Comparison of ENCODE assay signal across 18 cellular contexts in the genomic region with DNA sequence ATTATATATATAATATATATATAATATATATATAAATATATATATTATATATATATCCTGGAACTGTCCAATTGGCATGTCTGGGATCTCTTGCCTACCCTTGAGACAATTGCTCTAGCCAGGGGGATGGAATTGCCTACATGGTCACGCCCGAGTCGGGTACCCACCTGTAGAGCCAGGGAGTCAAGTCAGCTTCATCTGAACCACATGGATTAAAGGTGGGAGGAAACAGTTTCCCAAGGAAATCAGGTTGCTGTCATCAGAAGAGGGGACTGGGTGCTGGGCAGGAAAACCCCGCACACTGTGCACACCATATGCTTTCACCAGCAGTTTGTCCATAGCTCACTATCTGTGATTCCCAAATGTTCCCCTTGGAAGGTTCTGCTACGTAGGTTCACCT.
A peak's percentile ranks its signal among the peaks of the same experiment; 100 is the strongest.
DNase-seq lines count a peak whose midpoint lies in the region; ATAC-seq, FAIRE-seq and TF ChIP-seq lines count a peak whose summit lies in the region.
"Had no signal": no experiment of that assay in that cellular context is flagged by ENCODE, and none has a peak within 500 bp of the region (broad histone marks: within the 10 kb centered on the region; RNA-seq: fewer than 3 reads in every experiment).

No MANE protein-coding gene starts in this region.

- no peak overlapping the region for H3K27ac Mint-ChIP-seq in activated CD8-positive, alpha-beta T cell treated with anti-CD3 and anti-CD28 coated beads for 36 hours
- H3K27ac Mint-ChIP-seq in activated CD8-positive, alpha-beta T cell treated with anti-CD3 and anti-CD28 coated beads, Interleukin-2, amount 10 ng/mL, durations not matched to agents 7 days and 5 days = no peak overlapping the region
- no peak overlapping the region for H3K27ac Mint-ChIP-seq in GM23338
- H3K27ac Mint-ChIP-seq: T-helper 1 cell treated with Interleukin-12 subunit alpha and Interleukin-12 subunit beta and Interleukin-4 antibody, amounts not matched to agents 30 μg/mL and 1 μg/mL, for 36 hours had no signal

- CTCF ChIA-PET in activated CD8-positive, alpha-beta T cell treated with anti-CD3 and anti-CD28 coated beads for 36 hours (lab: Charles Lee) = no interaction called here
- CTCF ChIA-PET in activated CD8-positive, alpha-beta T cell treated with anti-CD3 and anti-CD28 coated beads, Interleukin-2, amount 10 ng/mL, durations not matched to agents 7 days and 5 days (lab: Charles Lee) = no interaction called here

- H3K27ac ChIP-seq in GM23338 (ENCODE audit: low read depth) = no peak overlapping the region
- H3K27ac ChIP-seq: PC-9, RWPE1 had no signal

- H3F3A ChIP-seq in GM23338 (replicated peaks; ENCODE audit: low read depth) = no peaks in the 10 kb centered on the region

- H3K9me2 ChIP-seq in GM23338 (ENCODE audit: insufficient read depth) = peaks cover 2% of the 10 kb centered on the region; the same call in 1 of the 2 replicates

- no peak for TF ChIP-seq POLR2A in H54 (IDR thresholded peaks at IDR 0.05; ENCODE audit: low read depth, low read length)

- intact Hi-C loops in activated CD8-positive, alpha-beta T cell treated with anti-CD3 and anti-CD28 coated beads for 36 hours (cut with micrococcal nuclease) = no loop called here

- no peaks in the 10 kb centered on the region for H3K27me3 ChIP-seq in GM23338 (ENCODE audit: insufficient read depth)

- no peaks in the 10 kb centered on the region for H3K4me1 ChIP-seq in GM23338 (ENCODE audit: insufficient read depth)

- peak; percentile 10 for DNase-seq in activated CD8-positive, alpha-beta T cell treated with anti-CD3 and anti-CD28 coated beads for 36 hours
- DNase-seq in activated CD8-positive, alpha-beta T cell treated with anti-CD3 and anti-CD28 coated beads, Interleukin-2, amount 10 ng/mL, durations not matched to agents 7 days and 5 days = no peak
- DNase-seq in GM03348 (ENCODE audit: low spot score) (peak; percentile 5), GM23338 (ENCODE audit: low spot score) (no peak), SK-N-DZ (ENCODE audit: low spot score) (peak; percentile 12), H54 (ENCODE audit: insufficient read length, low spot score) (no peak)
- DNase-seq: ACHN, C1 segment of cervical spinal cord, DMS79, HCEC 1CT, NCI-H187, NCI-H526, PC-9, SIG-M5 had no signal

- no peak overlapping the region for H3K4me3 ChIP-seq in GM23338
- H3K4me3 ChIP-seq: K562, PC-9 had no signal

- H3K36me3 Mint-ChIP-seq in activated CD8-positive, alpha-beta T cell treated with anti-CD3 and anti-CD28 coated beads for 36 hours (ENCODE audit: low read depth) = no peaks in the 10 kb centered on the region
- no peaks in the 10 kb centered on the region for H3K36me3 Mint-ChIP-seq in activated CD8-positive, alpha-beta T cell treated with anti-CD3 and anti-CD28 coated beads, Interleukin-2, amount 10 ng/mL, durations not matched to agents 7 days and 5 days (ENCODE audit: low read depth)
- no peaks in the 10 kb centered on the region for H3K36me3 Mint-ChIP-seq in GM23338 (ENCODE audit: low read depth)

- POLR2A ChIA-PET in activated CD8-positive, alpha-beta T cell treated with anti-CD3 and anti-CD28 coated beads for 36 hours (lab: Charles Lee) = no interaction called here
- POLR2A ChIA-PET in activated CD8-positive, alpha-beta T cell treated with anti-CD3 and anti-CD28 coated beads, Interleukin-2, amount 10 ng/mL, durations not matched to agents 7 days and 5 days (lab: Charles Lee) = no interaction called here

- no peaks in the 10 kb centered on the region for H3K9me3 Mint-ChIP-seq in activated CD8-positive, alpha-beta T cell treated with anti-CD3 and anti-CD28 coated beads for 36 hours
- no peaks in the 10 kb centered on the region for H3K9me3 Mint-ChIP-seq in activated CD8-positive, alpha-beta T cell treated with anti-CD3 and anti-CD28 coated beads, Interleukin-2, amount 10 ng/mL, durations not matched to agents 7 days and 5 days (ENCODE audit: insufficient read depth)
- H3K9me3 Mint-ChIP-seq in GM23338 = no peaks in the 10 kb centered on the region; the same call in 2 of the 3 replicates
- H3K9me3 Mint-ChIP-seq: T-helper 1 cell treated with Interleukin-12 subunit alpha and Interleukin-12 subunit beta and Interleukin-4 antibody, amounts not matched to agents 30 μg/mL and 1 μg/mL, for 36 hours had no signal

- H4K20me1 ChIP-seq in GM23338 (replicated peaks; ENCODE audit: insufficient read depth) = no peaks in the 10 kb centered on the region

- no peaks in the 10 kb centered on the region for H3K36me3 ChIP-seq in GM23338 (ENCODE audit: insufficient read depth)

- no peaks in the 10 kb centered on the region for H3K79me2 ChIP-seq in GM23338 (replicated peaks; ENCODE audit: insufficient read depth)

- H3K4me3 Mint-ChIP-seq in activated CD8-positive, alpha-beta T cell treated with anti-CD3 and anti-CD28 coated beads for 36 hours = no peak overlapping the region
- H3K4me3 Mint-ChIP-seq in activated CD8-positive, alpha-beta T cell treated with anti-CD3 and anti-CD28 coated beads, Interleukin-2, amount 10 ng/mL, durations not matched to agents 7 days and 5 days = no peak overlapping the region
- no peak overlapping the region for H3K4me3 Mint-ChIP-seq in GM23338
- H3K4me3 Mint-ChIP-seq: T-helper 1 cell treated with Interleukin-12 subunit alpha and Interleukin-12 subunit beta and Interleukin-4 antibody, amounts not matched to agents 30 μg/mL and 1 μg/mL, for 36 hours had no signal

- TF ChIP-seq CTCF in activated CD8-positive, alpha-beta T cell treated with anti-CD3 and anti-CD28 coated beads for 36 hours (IDR thresholded peaks at IDR 0.05) = no peak
- TF ChIP-seq CTCF in GM23338 (conservative IDR thresholded peaks at IDR 0.05; ENCODE audit: low read depth in 2 of 2) = no peak

- H3K27me3 Mint-ChIP-seq in activated CD8-positive, alpha-beta T cell treated with anti-CD3 and anti-CD28 coated beads for 36 hours = no peaks in the 10 kb centered on the region
- no peaks in the 10 kb centered on the region for H3K27me3 Mint-ChIP-seq in activated CD8-positive, alpha-beta T cell treated with anti-CD3 and anti-CD28 coated beads, Interleukin-2, amount 10 ng/mL, durations not matched to agents 7 days and 5 days (ENCODE audit: low read depth)
- peaks cover 3% of the 10 kb centered on the region for H3K27me3 Mint-ChIP-seq in GM23338 (ENCODE audit: insufficient read depth, low read depth, poor library complexity)

- peak; percentile 20 for ATAC-seq in activated CD8-positive, alpha-beta T cell treated with anti-CD3 and anti-CD28 coated beads for 36 hours
- no peak for ATAC-seq in activated CD8-positive, alpha-beta T cell treated with anti-CD3 and anti-CD28 coated beads, Interleukin-2, amount 10 ng/mL, durations not matched to agents 7 days and 5 days
- no peak for ATAC-seq in GM23338
- ATAC-seq in GM21515 (IDR thresholded peaks at IDR 0.05; ENCODE audit: unreplicated experiment) = no peak
- ATAC-seq: K562 had no signal

- no peak for FAIRE-seq in H54 (lab: Jason Lieb, UNC)
- FAIRE-seq: K562 had no signal

- H3K4me1 Mint-ChIP-seq in activated CD8-positive, alpha-beta T cell treated with anti-CD3 and anti-CD28 coated beads for 36 hours (ENCODE audit: low read depth) = no peaks in the 10 kb centered on the region
- H3K4me1 Mint-ChIP-seq in activated CD8-positive, alpha-beta T cell treated with anti-CD3 and anti-CD28 coated beads, Interleukin-2, amount 10 ng/mL, durations not matched to agents 7 days and 5 days (ENCODE audit: low read depth) = no peaks in the 10 kb centered on the region
- H3K4me1 Mint-ChIP-seq in GM23338 = no peaks in the 10 kb centered on the region

- H3K4me2 ChIP-seq in GM23338 = no peak overlapping the region
- H3K4me2 ChIP-seq: PC-9 had no signal

- H2AFZ ChIP-seq in GM23338 = 0 out of 2 replicates have a peak overlapping the region, but pooled peaks have one; percentile 47
- H2AFZ ChIP-seq: PC-9 had no signal

TF ChIP-seq in GM23338, 12 proteins besides CTCF, POLR2A, EP300 and RAD21 (continues in another document):
- TF ChIP-seq, protein P1, sequence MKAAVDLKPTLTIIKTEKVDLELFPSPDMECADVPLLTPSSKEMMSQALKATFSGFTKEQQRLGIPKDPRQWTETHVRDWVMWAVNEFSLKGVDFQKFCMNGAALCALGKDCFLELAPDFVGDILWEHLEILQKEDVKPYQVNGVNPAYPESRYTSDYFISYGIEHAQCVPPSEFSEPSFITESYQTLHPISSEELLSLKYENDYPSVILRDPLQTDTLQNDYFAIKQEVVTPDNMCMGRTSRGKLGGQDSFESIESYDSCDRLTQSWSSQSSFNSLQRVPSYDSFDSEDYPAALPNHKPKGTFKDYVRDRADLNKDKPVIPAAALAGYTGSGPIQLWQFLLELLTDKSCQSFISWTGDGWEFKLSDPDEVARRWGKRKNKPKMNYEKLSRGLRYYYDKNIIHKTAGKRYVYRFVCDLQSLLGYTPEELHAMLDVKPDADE (IDR thresholded peaks at IDR 0.05) = no peak
- TF ChIP-seq, protein P2, sequence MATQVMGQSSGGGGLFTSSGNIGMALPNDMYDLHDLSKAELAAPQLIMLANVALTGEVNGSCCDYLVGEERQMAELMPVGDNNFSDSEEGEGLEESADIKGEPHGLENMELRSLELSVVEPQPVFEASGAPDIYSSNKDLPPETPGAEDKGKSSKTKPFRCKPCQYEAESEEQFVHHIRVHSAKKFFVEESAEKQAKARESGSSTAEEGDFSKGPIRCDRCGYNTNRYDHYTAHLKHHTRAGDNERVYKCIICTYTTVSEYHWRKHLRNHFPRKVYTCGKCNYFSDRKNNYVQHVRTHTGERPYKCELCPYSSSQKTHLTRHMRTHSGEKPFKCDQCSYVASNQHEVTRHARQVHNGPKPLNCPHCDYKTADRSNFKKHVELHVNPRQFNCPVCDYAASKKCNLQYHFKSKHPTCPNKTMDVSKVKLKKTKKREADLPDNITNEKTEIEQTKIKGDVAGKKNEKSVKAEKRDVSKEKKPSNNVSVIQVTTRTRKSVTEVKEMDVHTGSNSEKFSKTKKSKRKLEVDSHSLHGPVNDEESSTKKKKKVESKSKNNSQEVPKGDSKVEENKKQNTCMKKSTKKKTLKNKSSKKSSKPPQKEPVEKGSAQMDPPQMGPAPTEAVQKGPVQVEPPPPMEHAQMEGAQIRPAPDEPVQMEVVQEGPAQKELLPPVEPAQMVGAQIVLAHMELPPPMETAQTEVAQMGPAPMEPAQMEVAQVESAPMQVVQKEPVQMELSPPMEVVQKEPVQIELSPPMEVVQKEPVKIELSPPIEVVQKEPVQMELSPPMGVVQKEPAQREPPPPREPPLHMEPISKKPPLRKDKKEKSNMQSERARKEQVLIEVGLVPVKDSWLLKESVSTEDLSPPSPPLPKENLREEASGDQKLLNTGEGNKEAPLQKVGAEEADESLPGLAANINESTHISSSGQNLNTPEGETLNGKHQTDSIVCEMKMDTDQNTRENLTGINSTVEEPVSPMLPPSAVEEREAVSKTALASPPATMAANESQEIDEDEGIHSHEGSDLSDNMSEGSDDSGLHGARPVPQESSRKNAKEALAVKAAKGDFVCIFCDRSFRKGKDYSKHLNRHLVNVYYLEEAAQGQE (IDR thresholded peaks at IDR 0.05; ENCODE audit: unreplicated experiment) = no peak
- TF ChIP-seq STAT1 (IDR thresholded peaks at IDR 0.05; ENCODE audit: unreplicated experiment) (no peak), CREB1 (CRISPR knock-in tag; IDR thresholded peaks at IDR 0.05; ENCODE audit: low read depth) (no peak)

Comparison
In these comparisons a context has a peak if more than half of its experiments do, and no peak if none do; other contexts are left out.
1. DNase-seq: peak in activated CD8-positive, alpha-beta T cell treated with anti-CD3 and anti-CD28 coated beads for 36 hours (single experiment), GM03348 (single experiment) and SK-N-DZ (single experiment); none in activated CD8-positive, alpha-beta T cell treated with anti-CD3 and anti-CD28 coated beads, Interleukin-2, amount 10 ng/mL, durations not matched to agents 7 days and 5 days (single experiment), GM23338 (single experiment) and H54 (single experiment).